18 cellular contexts compared by ENCODE assay signal in genomic region chr2:10357770-10358169, GRCh38. TPM values are rescaled to one million over a fixed set of nuclear protein-coding genes. Genes with fewer than 3 reads are reported as not detected.
A peak's percentile ranks its signal among the peaks of the same experiment; 100 is the strongest.
DNase-seq lines count a peak whose midpoint lies in the region; ATAC-seq and TF ChIP-seq lines count a peak whose summit lies in the region.
"Had no signal": no experiment of that assay in that cellular context is flagged by ENCODE, and none has a peak within 500 bp of the region (broad histone marks: within the 10 kb centered on the region; RNA-seq: fewer than 3 reads in every experiment).

No MANE protein-coding gene starts in this region.

- in situ Hi-C loops in gastrocnemius medialis (cut with MboI; ENCODE audit: low sequenced_read_pairs in 4 of 4) = no loop called here

- TF ChIP-seq RAD21 in neural cell (conservative IDR thresholded peaks at IDR 0.05) = no peak

- H3K27me3 ChIP-seq in BLaER1 (no peaks in the 10 kb centered on the region), neural cell (ENCODE audit: insufficient read depth, low read depth, low read length) (no peaks in the 10 kb centered on the region), gastrocnemius medialis (no peaks in the 10 kb centered on the region)

- H3K4me2 ChIP-seq in BLaER1 (peak overlapping the region; percentile 70), neural cell (ENCODE audit: low read length) (no peak overlapping the region)

- TF ChIP-seq CTCF in neural cell (IDR thresholded peaks at IDR 0.05; ENCODE audit: poor library complexity, severe bottlenecking) (no peak), gastrocnemius medialis (IDR thresholded peaks at IDR 0.05 in 4 of 5, conservative IDR thresholded peaks at IDR 0.05 in 1 of 5) (no peak)

- H3K9ac ChIP-seq in BLaER1 = no peak overlapping the region
- H3K9ac ChIP-seq in neural cell (ENCODE audit: low read length) = peak overlapping the region; percentile 46

- H4K20me1 ChIP-seq in BLaER1 = peaks cover 98% of the 10 kb centered on the region
- H4K20me1 ChIP-seq in neural cell (ENCODE audit: insufficient read depth) = no peaks in the 10 kb centered on the region

- no peak for TF ChIP-seq EP300 in neural cell (conservative IDR thresholded peaks at IDR 0.05; ENCODE audit: poor library complexity, severe bottlenecking)

- H3K36me3 ChIP-seq in BLaER1 (peaks cover 26% of the 10 kb centered on the region; the same call in 1 of the 2 replicates), neural cell (ENCODE audit: insufficient read depth, low read length) (no peaks in the 10 kb centered on the region), gastrocnemius medialis (no peaks in the 10 kb centered on the region)

- no peaks in the 10 kb centered on the region for H3K9me3 ChIP-seq in BLaER1
- no peaks in the 10 kb centered on the region for H3K9me3 ChIP-seq in neural cell (ENCODE audit: low read length)
- H3K9me3 ChIP-seq in gastrocnemius medialis = no peaks in the 10 kb centered on the region

- H3K27ac ChIP-seq in BLaER1 (no peak overlapping the region), neural cell (ENCODE audit: low read length) (no peak overlapping the region), gastrocnemius medialis (no peak overlapping the region)

- no peaks in the 10 kb centered on the region for H3K9me2 ChIP-seq in neural cell (ENCODE audit: insufficient read depth, low read length)

- H3K4me3 ChIP-seq in BLaER1 = no peak overlapping the region
- H3K4me3 ChIP-seq in neural cell (ENCODE audit: low read length) = no peak overlapping the region
- H3K4me3 ChIP-seq in gastrocnemius medialis = no peak overlapping the region

- no peak overlapping the region for H2AFZ ChIP-seq in neural cell (ENCODE audit: low read depth, low read length)

- DNase-seq in NCI-H82 (lab: John Stamatoyannopoulos, UW) (peak; percentile 55), NCI-H82 treated with DMSO at 0.1 percent for 48 hours (lab: John Stamatoyannopoulos, UW; ENCODE audit: unreplicated experiment) (no peak), NCI-H2171 treated with DMSO at 0.1 percent for 48 hours (lab: John Stamatoyannopoulos, UW) (peak; percentile 94), gastrocnemius medialis (no peak)
- DNase-seq: Calu3; CD4-positive, alpha-beta memory T cell; GF-D8; KBM-7; NCI-H1105; NCI-H2107; NCI-H526 treated with DMSO at 0.1 percent for 48 hours; OCI-M1; RPMI8226; SIG-M5 had no signal

- peaks cover 92% of the 10 kb centered on the region for H3K4me1 ChIP-seq in BLaER1
- H3K4me1 ChIP-seq in gastrocnemius medialis = no peaks in the 10 kb centered on the region

- intact Hi-C loops in gastrocnemius medialis (cut with DNase I; ENCODE audit: low total_unique reads) = no loop called here

- ATAC-seq in HG03175 (IDR thresholded peaks at IDR 0.05; ENCODE audit: unreplicated experiment) (no peak), gastrocnemius medialis (no peak)
- ATAC-seq: SK-N-SH treated with all-trans-retinoic acid at 6 μM for 48 hours had no signal

- no peaks in the 10 kb centered on the region for H3F3A ChIP-seq in neural cell (ENCODE audit: insufficient read depth, low read length, poor library complexity, severe bottlenecking)

- no peak for TF ChIP-seq POLR2A in gastrocnemius medialis (IDR thresholded peaks at IDR 0.05)

- no peaks in the 10 kb centered on the region for H3K79me2 ChIP-seq in neural cell (replicated peaks; ENCODE audit: insufficient read depth, low read length)

TF ChIP-seq in neural cell, 6 proteins besides CTCF, POLR2A, EP300 and RAD21:
- TF ChIP-seq EZH2 (IDR thresholded peaks at IDR 0.05; ENCODE audit: borderline replicate concordance, insufficient read depth, low read length, poor library complexity, severe bottlenecking) (no peak), SMC3 (conservative IDR thresholded peaks at IDR 0.05; ENCODE audit: poor library complexity) (no peak), TAF1 (IDR thresholded peaks at IDR 0.05; ENCODE audit: low read depth) (no peak), REST (IDR thresholded peaks at IDR 0.05; ENCODE audit: borderline replicate concordance) (no peak), POLR2AphosphoS5 (IDR thresholded peaks at IDR 0.05) (no peak), MXI1 (conservative IDR thresholded peaks at IDR 0.05; ENCODE audit: poor library complexity, severe bottlenecking) (no peak)

RNA-seq across cellular contexts. Expression of gene HPCAL1, which starts 55.1 kb away (rescaled TPM):
- polyA plus RNA-seq in neural cell = 63.4 and 67.2 TPM in 2 replicates
- polyA minus RNA-seq in neural cell = 35.8 and 37.0 TPM in 2 replicates
- 10 to 100 TPM; 29.0 to 45.5 (median 34.5) TPM for total RNA-seq in gastrocnemius medialis

Comparison
In these comparisons a context has a peak if more than half of its experiments do, and no peak if none do; other contexts are left out.
1. DNase-seq: peak in NCI-H82 (single experiment) and NCI-H2171 treated with DMSO at 0.1 percent for 48 hours (single experiment); none in NCI-H82 treated with DMSO at 0.1 percent for 48 hours (single experiment) and gastrocnemius medialis (0 of 2).